Comparison of ENCODE assay signal across 7 cellular contexts in the genomic region with DNA sequence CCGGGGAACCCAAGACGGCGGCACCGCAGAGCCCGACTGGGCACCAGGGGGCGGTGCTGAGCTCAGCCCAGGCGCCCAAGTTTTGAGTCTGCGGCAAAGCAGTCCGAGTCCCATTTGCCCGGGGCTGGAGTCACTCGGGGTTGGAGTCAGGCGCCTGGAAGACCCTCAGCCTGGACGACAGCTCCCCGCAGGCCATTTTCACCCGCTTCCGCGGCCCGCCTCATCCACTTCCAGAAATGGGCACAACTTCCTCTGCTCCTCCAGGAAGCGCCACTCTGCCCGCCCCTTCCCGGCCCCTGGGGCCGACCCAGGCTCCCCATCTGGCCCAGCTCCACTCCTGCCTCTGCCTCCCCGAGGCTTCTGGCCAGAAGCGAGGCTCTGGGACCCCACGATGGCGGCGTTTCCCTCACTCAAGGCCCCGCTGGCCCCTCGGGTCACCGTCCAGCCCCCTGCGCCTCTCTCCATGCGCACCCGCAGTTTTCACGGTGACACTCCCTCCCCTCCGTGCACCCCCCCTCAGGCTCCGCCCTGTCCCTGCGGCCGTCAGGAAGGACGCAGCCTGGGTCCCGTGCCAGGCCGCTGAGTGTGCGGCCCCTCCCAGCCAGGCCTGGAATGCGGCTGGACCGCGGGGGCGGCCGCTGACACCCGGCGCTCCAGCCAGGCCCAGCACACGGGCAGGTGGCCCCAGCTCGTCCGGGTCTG. TPM values are rescaled to one million over a fixed set of nuclear protein-coding genes. Genes with fewer than 3 reads are reported as not detected.
DNase-seq lines count a peak whose midpoint lies in the region; ATAC-seq and TF ChIP-seq lines count a peak whose summit lies in the region.

No MANE protein-coding gene starts in this region.

- H3K36me3 ChIP-seq in lower lobe of right lung: peaks cover 14% of the 10 kb centered on the region

- DNase-seq in GM13977 (ENCODE audit: low spot score) (peak; percentile 80), NCI-H748 treated with DMSO at 0.1 percent for 48 hours (lab: John Stamatoyannopoulos, UW) (peak; percentile 69), ecto neural progenitor cell (ENCODE audit: low spot score) (peak; percentile 94), lower lobe of right lung (peak; percentile 96)
- peak; percentile 79 for DNase-seq in activated CD4-positive, alpha-beta memory T cell treated with anti-CD3 and anti-CD28 coated beads, Interleukin-2, amount 10 ng/mL, durations not matched to agents 7 days and 5 days
- peak; percentile 62 to 75 for DNase-seq in stimulated activated CD4-positive, alpha-beta T cell treated with anti-CD3 and anti-CD28 coated beads, Interleukin-4, amount 100 ng/mL, for 48 hours (ENCODE audit: low read depth in 2 of 2)

- no peaks in the 10 kb centered on the region for H3K9me3 ChIP-seq in lower lobe of right lung

- in situ Hi-C loops in GM13977 (cut with MboI; ENCODE audit: low pct_unique_long_range_greater_than_20kb, low sequenced_read_pairs, unreplicated experiment): no loop called here

- peaks cover 67% of the 10 kb centered on the region for H3K4me1 ChIP-seq in lower lobe of right lung

- POLR2A ChIA-PET in activated CD4-positive, alpha-beta memory T cell treated with anti-CD3 and anti-CD28 coated beads, Interleukin-2, amount 10 ng/mL, durations not matched to agents 7 days and 5 days (lab: Charles Lee): interaction anchor here (0.5 to 2.9 kb wide), 18 partner anchors 8 to 1327 kb away, joined by 3 to 25 read pairs (median 5); a partner anchor contains a TSS

- peak overlapping the region; percentile 77 for H3K4me3 Mint-ChIP-seq in activated CD4-positive, alpha-beta memory T cell treated with anti-CD3 and anti-CD28 coated beads, Interleukin-2, amount 10 ng/mL, durations not matched to agents 7 days and 5 days

- H3K4me1 Mint-ChIP-seq in activated CD4-positive, alpha-beta memory T cell treated with anti-CD3 and anti-CD28 coated beads, Interleukin-2, amount 10 ng/mL, durations not matched to agents 7 days and 5 days: peaks cover 48% of the 10 kb centered on the region

- TF ChIP-seq CTCF in GM13977 (IDR thresholded peaks at IDR 0.05; ENCODE audit: extremely low read depth, insufficient read depth, missing control alignments): peak; percentile 89
- peak; percentile 91 for TF ChIP-seq CTCF in lower lobe of right lung (IDR thresholded peaks at IDR 0.05)

- intact Hi-C loops in lower lobe of right lung (cut with DNase I): no loop called here

- H3K27me3 ChIP-seq in lower lobe of right lung (ENCODE audit: low read depth): no peaks in the 10 kb centered on the region

- peak overlapping the region; percentile 98 for H3K27ac ChIP-seq in lower lobe of right lung

- no peaks in the 10 kb centered on the region for H3K27me3 Mint-ChIP-seq in activated CD4-positive, alpha-beta memory T cell treated with anti-CD3 and anti-CD28 coated beads, Interleukin-2, amount 10 ng/mL, durations not matched to agents 7 days and 5 days

- CTCF ChIA-PET in activated CD4-positive, alpha-beta memory T cell treated with anti-CD3 and anti-CD28 coated beads, Interleukin-2, amount 10 ng/mL, durations not matched to agents 7 days and 5 days (lab: Charles Lee): interaction anchor here (0.6 to 3.8 kb wide), 40 partner anchors 8 to 1799 kb away, joined by 3 to 51 read pairs (median 4); a partner anchor contains a TSS

- peaks cover 20% of the 10 kb centered on the region for H3K36me3 Mint-ChIP-seq in activated CD4-positive, alpha-beta memory T cell treated with anti-CD3 and anti-CD28 coated beads, Interleukin-2, amount 10 ng/mL, durations not matched to agents 7 days and 5 days (ENCODE audit: low read depth)

- H3K27ac Mint-ChIP-seq in activated CD4-positive, alpha-beta memory T cell treated with anti-CD3 and anti-CD28 coated beads, Interleukin-2, amount 10 ng/mL, durations not matched to agents 7 days and 5 days: peak overlapping the region; percentile 80

- peak; percentile 39 for ATAC-seq in HG03432 (IDR thresholded peaks at IDR 0.05; ENCODE audit: unreplicated experiment)
- peak; percentile 88 to 91 for ATAC-seq in lower lobe of right lung

- H3K4me3 ChIP-seq in lower lobe of right lung: peak overlapping the region; percentile 67

- no peaks in the 10 kb centered on the region for H3K9me3 Mint-ChIP-seq in activated CD4-positive, alpha-beta memory T cell treated with anti-CD3 and anti-CD28 coated beads, Interleukin-2, amount 10 ng/mL, durations not matched to agents 7 days and 5 days

RNA-seq across cellular contexts. Expression of a gene that starts 4.9 kb away (rescaled TPM):
- 10 to 100 TPM; 10.6 to 10.7 TPM for total RNA-seq in activated CD4-positive, alpha-beta memory T cell treated with anti-CD3 and anti-CD28 coated beads, Interleukin-2, amount 10 ng/mL, durations not matched to agents 7 days and 5 days
- total RNA-seq in lower lobe of right lung: 17.6 TPM

RNA-seq across cellular contexts. Expression of a gene that starts 7.7 kb away (rescaled TPM):
- 1 to 10 TPM; 1.1 to 1.5 TPM for total RNA-seq in activated CD4-positive, alpha-beta memory T cell treated with anti-CD3 and anti-CD28 coated beads, Interleukin-2, amount 10 ng/mL, durations not matched to agents 7 days and 5 days
- 51.5 TPM for total RNA-seq in lower lobe of right lung

RNA-seq across cellular contexts. Expression of a gene that starts 23.2 kb away (rescaled TPM):
- 10 to 100 TPM; 18.0 to 20.3 TPM for total RNA-seq in activated CD4-positive, alpha-beta memory T cell treated with anti-CD3 and anti-CD28 coated beads, Interleukin-2, amount 10 ng/mL, durations not matched to agents 7 days and 5 days
- total RNA-seq in lower lobe of right lung: 30.7 TPM

RNA-seq across cellular contexts. Expression of a gene that starts 30.9 kb away (rescaled TPM):
- under 1 TPM; 0.10 TPM for total RNA-seq in activated CD4-positive, alpha-beta memory T cell treated with anti-CD3 and anti-CD28 coated beads, Interleukin-2, amount 10 ng/mL, durations not matched to agents 7 days and 5 days
- total RNA-seq in lower lobe of right lung: 0.21 TPM

RNA-seq across cellular contexts. Expression of a gene that starts 44.6 kb away (rescaled TPM):
- 10 to 100 TPM; 20.1 to 20.5 TPM for total RNA-seq in activated CD4-positive, alpha-beta memory T cell treated with anti-CD3 and anti-CD28 coated beads, Interleukin-2, amount 10 ng/mL, durations not matched to agents 7 days and 5 days
- 123 TPM for total RNA-seq in lower lobe of right lung

Comparison
In these comparisons a context has a peak if more than half of its experiments do, and no peak if none do; other contexts are left out.
1. Peak in every context shown above with its lines: DNase-seq, ATAC-seq, H3K4me3 ChIP-seq and H3K27ac ChIP-seq.
2. RNA of a gene that starts 7.7 kb away (total RNA-seq): 51.5 TPM in lower lobe of right lung (single experiment); 1.1 to 1.5 TPM in activated CD4-positive, alpha-beta memory T cell treated with anti-CD3 and anti-CD28 coated beads, Interleukin-2, amount 10 ng/mL, durations not matched to agents 7 days and 5 days; every median in the first group is over 10 times any median in the second.